In the genomic region with DNA sequence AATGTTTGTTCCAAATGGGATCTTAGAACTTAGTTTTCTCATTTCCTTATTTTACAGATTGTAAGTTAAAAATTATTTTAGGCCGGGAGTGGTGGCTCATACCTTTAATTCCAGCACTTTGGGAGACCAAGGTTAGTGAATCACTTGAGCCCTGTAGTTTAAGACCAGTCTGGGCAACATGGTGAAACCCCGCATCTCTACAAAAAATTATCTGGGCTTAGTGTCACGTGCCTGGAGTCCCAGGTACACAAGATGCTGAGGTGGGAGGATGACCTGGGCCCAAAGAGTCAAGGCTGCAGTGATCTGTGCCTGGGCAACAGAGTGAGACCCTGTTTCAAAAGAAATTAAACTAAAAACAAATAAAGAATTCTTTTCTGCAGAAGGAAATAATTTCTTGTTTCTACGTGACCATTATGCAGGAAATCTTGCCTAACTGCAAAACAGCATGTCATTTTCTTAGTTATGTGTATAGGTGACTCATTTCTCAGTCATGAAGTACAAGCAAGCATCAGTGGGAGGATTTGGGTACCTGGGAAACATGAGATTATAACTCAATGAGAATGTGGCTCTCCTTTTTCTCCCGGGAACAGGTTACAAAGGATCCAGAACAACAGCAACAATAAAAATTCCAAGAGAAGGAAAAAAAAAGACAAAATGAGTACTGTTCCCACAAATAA, we compare ENCODE assay signal across 16 cellular contexts.
A peak's percentile ranks its signal among the peaks of the same experiment; 100 is the strongest.
DNase-seq lines count a peak whose midpoint lies in the region; ATAC-seq and TF ChIP-seq lines count a peak whose summit lies in the region.
"Had no signal": no experiment of that assay in that cellular context is flagged by ENCODE, and none has a peak within 500 bp of the region (broad histone marks: within the 10 kb centered on the region; RNA-seq: fewer than 3 reads in every experiment).

No MANE protein-coding gene starts in this region.

- no peak overlapping the region for H3K4me3 ChIP-seq in Panc1 (ENCODE audit: low read depth in 2 of 2, low read length in 2 of 2)
- H3K4me3 ChIP-seq: colonic mucosa, SJSA1 had no signal

- POLR2A ChIA-PET in Panc1 (lab: Charles Lee): no interaction called here

- CTCF ChIA-PET in Panc1 (lab: Charles Lee): no interaction called here

- no peak for TF ChIP-seq CTCF in Panc1 (IDR thresholded peaks at IDR 0.05)

- in situ Hi-C loops in Panc1 (cut with HindIII; ENCODE audit: low pct_unique_long_range_greater_than_20kb, low sequenced_read_pairs): no loop called here

- H3K27ac ChIP-seq in Panc1 (ENCODE audit: low read length): no peak overlapping the region
- H3K27ac ChIP-seq: colonic mucosa, SJSA1 had no signal

- no TSS peak for BruUV-seq in Panc1 (replicated peaks; lab: Mats Ljungman, UMichigan)

- no peaks in the 10 kb centered on the region for H3K36me3 ChIP-seq in Panc1 (ENCODE audit: control insufficient read depth, insufficient read depth, low read length)
- H3K36me3 ChIP-seq: colonic mucosa, SJSA1 had no signal

- H3K4me1 ChIP-seq in Panc1 (ENCODE audit: control insufficient read depth, insufficient read depth, low read length): no peaks in the 10 kb centered on the region
- H3K4me1 ChIP-seq: colonic mucosa, SJSA1 had no signal

- peak; percentile 17 for DNase-seq in HCEC 1CT
- peak; percentile 20 for DNase-seq in Panc1 (ENCODE audit: low read depth, low spot score)
- peak; percentile 90 for DNase-seq in renal cortical epithelial cell (ENCODE audit: low read depth)
- no peak for DNase-seq in NCI-H2107 treated with DMSO at 0.1 percent for 48 hours (lab: John Stamatoyannopoulos, UW; ENCODE audit: unreplicated experiment)
- no peak for DNase-seq in cerebellar cortex (ENCODE audit: low spot score)
- DNase-seq: activated CD4-positive, CD25-positive, alpha-beta regulatory T cell treated with anti-CD3 and anti-CD28 coated beads, Interleukin-2, amount 50 U/mL, for 72 hours; activated CD8-positive, alpha-beta memory T cell treated with anti-CD3 and anti-CD28 coated beads, Interleukin-2, amount 10 ng/mL, durations not matched to agents 7 days and 5 days; activated gamma-delta T cell; amygdala; colonic mucosa; glutamatergic neuron; NCI-H1417 treated with DMSO at 0.1 percent for 48 hours had no signal

- ATAC-seq in Panc1 (no peak), esophagus mucosa (peak; percentile 43), GM21717 (IDR thresholded peaks at IDR 0.05; ENCODE audit: unreplicated experiment) (no peak), HG03196 (IDR thresholded peaks at IDR 0.05; ENCODE audit: unreplicated experiment) (no peak)
- ATAC-seq: activated CD8-positive, alpha-beta memory T cell treated with anti-CD3 and anti-CD28 coated beads, Interleukin-2, amount 10 ng/mL, durations not matched to agents 7 days and 5 days had no signal

- intact Hi-C loops in Panc1 (cut with micrococcal nuclease; ENCODE audit: unreplicated experiment): no loop called here

- no peaks in the 10 kb centered on the region for H3K27me3 ChIP-seq in Panc1 (ENCODE audit: control insufficient read depth, insufficient read depth, low read length)
- H3K27me3 ChIP-seq: colonic mucosa, SJSA1 had no signal

- no peaks in the 10 kb centered on the region for H3K9me3 ChIP-seq in Panc1 (ENCODE audit: control insufficient read depth, insufficient read depth, low read depth, low read length)
- H3K9me3 ChIP-seq: colonic mucosa, SJSA1 had no signal

Comparison
In these comparisons a context has a peak if more than half of its experiments do, and no peak if none do; other contexts are left out.
1. DNase-seq: peak in HCEC 1CT (single experiment), Panc1 (single experiment) and renal cortical epithelial cell (single experiment); none in NCI-H2107 treated with DMSO at 0.1 percent for 48 hours (single experiment) and cerebellar cortex (single experiment).